ENCODE assay signal across 8 cellular contexts in genomic region chr6:28597217-28597835, GRCh38.
DNase-seq lines count a peak whose midpoint lies in the region; ATAC-seq and TF ChIP-seq lines count a peak whose summit lies in the region.

No MANE protein-coding gene starts in this region.

- ATAC-seq in GM19023 (IDR thresholded peaks at IDR 0.05; ENCODE audit: unreplicated experiment), result no peak

- TF ChIP-seq CTCF in GM13977 (IDR thresholded peaks at IDR 0.05; ENCODE audit: extremely low read depth, insufficient read depth, missing control alignments), result no peak

- DNase-seq in activated T-cell treated with anti-CD3 and anti-CD28 coated beads for 24 hours (ENCODE audit: low read depth), result peak; percentile 46
- no peak for DNase-seq in activated T-cell treated with anti-CD3 and anti-CD28 coated beads, Interleukin-2, amount 50 U/mL, for 1 hour
- peak; percentile 88 for DNase-seq in NCI-H2227 (lab: John Stamatoyannopoulos, UW; ENCODE audit: unreplicated experiment)
- peak; percentile 47 for DNase-seq in amniotic epithelial cell (ENCODE audit: low read depth)
- peak; percentile 77 for DNase-seq in kidney tubule cell (ENCODE audit: low spot score)
- no peak for DNase-seq in GF-D8 (lab: John Stamatoyannopoulos, UW)
- no peak for DNase-seq in GM13977 (ENCODE audit: low spot score)

- in situ Hi-C loops in GM13977 (cut with MboI; ENCODE audit: low pct_unique_long_range_greater_than_20kb, low sequenced_read_pairs, unreplicated experiment), result no loop called here

Comparison
In these comparisons a context has a peak if more than half of its experiments do, and no peak if none do; other contexts are left out.
1. DNase-seq: peak in activated T-cell treated with anti-CD3 and anti-CD28 coated beads for 24 hours (single experiment), NCI-H2227 (single experiment), amniotic epithelial cell (single experiment) and kidney tubule cell (single experiment); none in activated T-cell treated with anti-CD3 and anti-CD28 coated beads, Interleukin-2, amount 50 U/mL, for 1 hour (single experiment), GF-D8 (single experiment) and GM13977 (single experiment).